1 cellular context compared by ENCODE assay signal in genomic region chr11:85844439-85845051, GRCh38.
TF ChIP-seq lines count a peak whose summit lies in the region.

No MANE protein-coding gene starts in this region.

TF ChIP-seq in WTC11, 78 proteins besides CTCF, POLR2A, EP300 and RAD21 (continued from another document):
- TF ChIP-seq, protein P1, sequence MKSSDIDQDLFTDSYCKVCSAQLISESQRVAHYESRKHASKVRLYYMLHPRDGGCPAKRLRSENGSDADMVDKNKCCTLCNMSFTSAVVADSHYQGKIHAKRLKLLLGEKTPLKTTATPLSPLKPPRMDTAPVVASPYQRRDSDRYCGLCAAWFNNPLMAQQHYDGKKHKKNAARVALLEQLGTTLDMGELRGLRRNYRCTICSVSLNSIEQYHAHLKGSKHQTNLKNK (CRISPR knock-in tag; IDR thresholded peaks at IDR 0.05): no peak
- TF ChIP-seq, protein P2, sequence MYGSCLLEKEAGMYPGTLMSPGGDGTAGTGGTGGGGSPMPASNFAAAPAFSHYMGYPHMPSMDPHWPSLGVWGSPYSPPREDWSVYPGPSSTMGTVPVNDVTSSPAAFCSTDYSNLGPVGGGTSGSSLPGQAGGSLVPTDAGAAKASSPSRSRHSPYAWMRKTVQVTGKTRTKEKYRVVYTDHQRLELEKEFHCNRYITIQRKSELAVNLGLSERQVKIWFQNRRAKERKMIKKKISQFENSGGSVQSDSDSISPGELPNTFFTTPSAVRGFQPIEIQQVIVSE (CRISPR knock-in tag; IDR thresholded peaks at IDR 0.05; ENCODE audit: borderline replicate concordance): no peak
- TF ChIP-seq ZNF121 (CRISPR knock-in tag; IDR thresholded peaks at IDR 0.05) (no peak), ZSCAN18 (CRISPR knock-in tag; IDR thresholded peaks at IDR 0.05) (no peak), ZNF416 (CRISPR knock-in tag; IDR thresholded peaks at IDR 0.05) (no peak), GTF2I (CRISPR knock-in tag; conservative IDR thresholded peaks at IDR 0.05) (no peak), NR3C1 (CRISPR knock-in tag; conservative IDR thresholded peaks at IDR 0.05; ENCODE audit: low read depth) (no peak), ZNF671 (CRISPR knock-in tag; IDR thresholded peaks at IDR 0.05) (no peak), CREB1 (CRISPR knock-in tag; IDR thresholded peaks at IDR 0.05) (no peak), E2F4 (CRISPR knock-in tag; IDR thresholded peaks at IDR 0.05; ENCODE audit: borderline replicate concordance, low read depth) (no peak), RELA (CRISPR knock-in tag; IDR thresholded peaks at IDR 0.05; ENCODE audit: borderline replicate concordance) (no peak), ZNF263 (CRISPR knock-in tag; IDR thresholded peaks at IDR 0.05; ENCODE audit: low read depth) (no peak), HMGA2 (CRISPR knock-in tag; IDR thresholded peaks at IDR 0.05) (no peak), ETV6 (CRISPR knock-in tag; IDR thresholded peaks at IDR 0.05) (no peak), NFYB (CRISPR knock-in tag; conservative IDR thresholded peaks at IDR 0.05; ENCODE audit: low read depth) (no peak), NFATC4 (CRISPR knock-in tag; IDR thresholded peaks at IDR 0.05) (no peak), ZNF532 (CRISPR knock-in tag; IDR thresholded peaks at IDR 0.05; ENCODE audit: borderline replicate concordance) (no peak)
